In genomic region chr2:238024986-238025385, GRCh38 we compare ENCODE assay signal across 10 cellular contexts. TPM values are rescaled to one million over a fixed set of nuclear protein-coding genes. Genes with fewer than 3 reads are reported as not detected.
DNase-seq lines count a peak whose midpoint lies in the region; ATAC-seq and TF ChIP-seq lines count a peak whose summit lies in the region.
"Had no signal": no experiment of that assay in that cellular context is flagged by ENCODE, and none has a peak within 500 bp of the region (broad histone marks: within the 10 kb centered on the region; RNA-seq: fewer than 3 reads in every experiment).

No MANE protein-coding gene starts in this region.

- H3K27ac Mint-ChIP-seq in T-cell, result no peak overlapping the region
- H3K27ac Mint-ChIP-seq in effector memory CD8-positive, alpha-beta T cell, result peak overlapping the region; percentile 55 to 65

- no peak for TF ChIP-seq CTCF in transverse colon (IDR thresholded peaks at IDR 0.05)

- CTCF ChIA-PET in T-cell (lab: Charles Lee), result no interaction called here

- no peak for TF ChIP-seq POLR2A in transverse colon (IDR thresholded peaks at IDR 0.05)

- no peaks in the 10 kb centered on the region for H3K27me3 Mint-ChIP-seq in T-cell
- H3K27me3 Mint-ChIP-seq in effector memory CD8-positive, alpha-beta T cell, result no peaks in the 10 kb centered on the region

- no peaks in the 10 kb centered on the region for H3K9me3 ChIP-seq in transverse colon

- DNase-seq in GM04504 (ENCODE audit: low read depth), result peak; percentile 8
- peak in 1 of 34 experiments; percentile 7 for DNase-seq in T-cell
- DNase-seq in effector memory CD8-positive, alpha-beta T cell, result no peak
- peak; percentile 80 for DNase-seq in stimulated activated CD4-positive, alpha-beta T cell treated with anti-CD3 and anti-CD28 coated beads, Interleukin-1b, Interleukin-23, amount 100 ng/mL, for 48 hours
- no peak for DNase-seq in transverse colon
- DNase-seq in GM19238 (ENCODE audit: insufficient read length, low spot score), result no peak
- DNase-seq: effector CD8-positive, alpha-beta T cell; NCI-H1930 had no signal

- no peaks in the 10 kb centered on the region for H3K27me3 ChIP-seq in transverse colon

- peak in 3 of 4 experiments; percentile 33 to 43 (median 35) for ATAC-seq in T-cell (replicated peaks in 1 of 4)
- ATAC-seq in effector memory CD8-positive, alpha-beta T cell (replicated peaks), result peak; percentile 62
- ATAC-seq in GM21723 (IDR thresholded peaks at IDR 0.05; ENCODE audit: unreplicated experiment), result no peak
- no peak for ATAC-seq in GM21381 (IDR thresholded peaks at IDR 0.05; ENCODE audit: unreplicated experiment)

- peaks cover 0 to 2% (median 0%) of the 10 kb centered on the region in 3 donors for H3K4me1 Mint-ChIP-seq in T-cell
- H3K4me1 Mint-ChIP-seq in effector memory CD8-positive, alpha-beta T cell (ENCODE audit: low read depth in 2 of 2), result peaks cover 3 to 9% of the 10 kb centered on the region in 2 donors

- POLR2A ChIA-PET in T-cell (lab: Charles Lee), result no interaction called here

- intact Hi-C loops in transverse colon (cut with DNase I; ENCODE audit: low total_unique reads), result no loop called here

- peaks cover 58% of the 10 kb centered on the region for H3K36me3 Mint-ChIP-seq in T-cell
- peaks cover 10% of the 10 kb centered on the region for H3K36me3 Mint-ChIP-seq in effector memory CD8-positive, alpha-beta T cell (ENCODE audit: insufficient read depth)

- WGBS in transverse colon (ENCODE audit: low coverage in 1 of 2), 2 donors, result 96% methylated on average over 8 of the region's 8 CpGs; no CpG with 5 or more reads in 1 of the 2 donors

- no peaks in the 10 kb centered on the region for H3K9me3 Mint-ChIP-seq in T-cell
- H3K9me3 Mint-ChIP-seq in effector memory CD8-positive, alpha-beta T cell, result no peaks in the 10 kb centered on the region

- no peak overlapping the region for H3K4me3 ChIP-seq in transverse colon

- no peak overlapping the region for H3K27ac ChIP-seq in transverse colon

- H3K36me3 ChIP-seq in transverse colon, result peaks cover 0 to 6% (median 2%) of the 10 kb centered on the region in 4 donors

- TF ChIP-seq EP300 in transverse colon (IDR thresholded peaks at IDR 0.05; ENCODE audit: low read depth), result no peak

- H3K4me3 Mint-ChIP-seq in T-cell, result no peak overlapping the region
- no peak overlapping the region for H3K4me3 Mint-ChIP-seq in effector memory CD8-positive, alpha-beta T cell

- in situ Hi-C loops in transverse colon (cut with MboI; ENCODE audit: low pct_ligation_motif_present in 1 of 4, low pct_unique_long_range_greater_than_20kb in 1 of 4, low sequenced_read_pairs in 3 of 4), result no loop called here

- no peaks in the 10 kb centered on the region for H3K4me1 ChIP-seq in transverse colon

RNA-seq across cellular contexts. Expression of gene SCLY, which starts 35.8 kb away (rescaled TPM):
- 10 to 100 TPM; 19.2 to 30.0 (median 25.2) TPM for total RNA-seq in T-cell
- total RNA-seq in transverse colon, result 10 to 100 TPM in 3 of 4 donors, 1 to 10 TPM in 1; 9.4 to 24.3 (median 11.1) TPM

RNA-seq across cellular contexts. Expression of gene UBE2F, which starts 58.2 kb away (rescaled TPM):
- 10 to 100 TPM; 35.1 to 53.6 (median 37.3) TPM for total RNA-seq in T-cell
- 10 to 100 TPM; 66.8 to 79.4 (median 70.5) TPM for total RNA-seq in transverse colon

Comparison
In these comparisons a context has a peak if more than half of its experiments do, and no peak if none do; other contexts are left out.
1. DNase-seq: peak in GM04504 (single experiment) and stimulated activated CD4-positive, alpha-beta T cell treated with anti-CD3 and anti-CD28 coated beads, Interleukin-1b, Interleukin-23, amount 100 ng/mL, for 48 hours (single experiment); none in effector memory CD8-positive, alpha-beta T cell (0 of 3), transverse colon (single experiment) and GM19238 (single experiment).
2. ATAC-seq: peak in T-cell (3 of 4) and effector memory CD8-positive, alpha-beta T cell (single experiment); none in GM21723 (single experiment) and GM21381 (single experiment).
3. H3K27ac Mint-ChIP-seq: peak in effector memory CD8-positive, alpha-beta T cell (2 of 2); none in T-cell (0 of 2).